15 cellular contexts compared by ENCODE assay signal in genomic region chr15:32942286-32942927, GRCh38.
"Had no signal": no experiment of that assay in that cellular context is flagged by ENCODE, and none has a peak within 500 bp of the region (broad histone marks: within the 10 kb centered on the region; RNA-seq: fewer than 3 reads in every experiment).

No MANE protein-coding gene starts in this region.

- DNase-seq: activated B cell treated with CpG ODN at 0.5 μM for 24 hours; activated CD4-positive, alpha-beta T cell treated with anti-CD3 and anti-CD28 coated beads, Interleukin-2, amount 10 ng/mL, durations not matched to agents 24 days and 14 days; activated CD8-positive, alpha-beta memory T cell treated with anti-CD3 and anti-CD28 coated beads, Interleukin-2, amount 50 U/mL, for 4 hours; activated CD8-positive, alpha-beta T cell treated with anti-CD3 and anti-CD28 coated beads, Interleukin-2, amount 10 ng/mL, durations not matched to agents 7 days and 5 days; activated naive CD4-positive, alpha-beta T cell treated with Interleukin-2 at 50 U/mL for 16 hours; mammary epithelial cell; naive thymus-derived CD4-positive, alpha-beta T cell; retina; stimulated activated CD4-positive, alpha-beta T cell treated with anti-CD3 and anti-CD28 coated beads, Interleukin-2, amount 100 ng/mL, for 48 hours; SW 1271; transverse colon had no signal

- H3K27ac ChIP-seq: parathyroid adenoma, transverse colon, vagina had no signal

- H2AFZ ChIP-seq: parathyroid adenoma had no signal

- H3K36me3 Mint-ChIP-seq: stimulated activated memory B cell treated with anti-CD40 and anti-IgM and Interleukin-4, amounts not matched to agents 10 μg/mL and 1 μg/mL and 100 μg/mL, for 72 hours had no signal

- H3K4me3 ChIP-seq: transverse colon, vagina had no signal

- H3K9ac ChIP-seq: parathyroid adenoma had no signal

- H3K4me1 Mint-ChIP-seq: activated B cell treated with CpG ODN at 0.5 μM for 24 hours; activated CD4-positive, alpha-beta T cell treated with anti-CD3 and anti-CD28 coated beads, Interleukin-2, amount 10 ng/mL, durations not matched to agents 24 days and 14 days; naive thymus-derived CD4-positive, alpha-beta T cell; stimulated activated memory B cell treated with anti-CD40 and anti-IgM and Interleukin-4, amounts not matched to agents 10 μg/mL and 1 μg/mL and 100 μg/mL, for 72 hours had no signal

- H3K9me3 ChIP-seq: transverse colon, vagina had no signal

- H3K4me1 ChIP-seq: parathyroid adenoma, vagina had no signal

- H3K36me3 ChIP-seq: transverse colon, vagina had no signal

- H3K27me3 ChIP-seq: transverse colon, vagina had no signal

- H3K9me3 Mint-ChIP-seq: activated B cell treated with CpG ODN at 0.5 μM for 24 hours; activated CD4-positive, alpha-beta T cell treated with anti-CD3 and anti-CD28 coated beads, Interleukin-2, amount 10 ng/mL, durations not matched to agents 24 days and 14 days; stimulated activated memory B cell treated with anti-CD40 and anti-IgM and Interleukin-4, amounts not matched to agents 10 μg/mL and 1 μg/mL and 100 μg/mL, for 72 hours had no signal

- H3K27ac Mint-ChIP-seq: activated B cell treated with CpG ODN at 0.5 μM for 24 hours; activated CD4-positive, alpha-beta T cell treated with anti-CD3 and anti-CD28 coated beads, Interleukin-2, amount 10 ng/mL, durations not matched to agents 24 days and 14 days; activated CD8-positive, alpha-beta T cell treated with anti-CD3 and anti-CD28 coated beads, Interleukin-2, amount 10 ng/mL, durations not matched to agents 7 days and 5 days; naive thymus-derived CD4-positive, alpha-beta T cell; stimulated activated memory B cell treated with anti-CD40 and anti-IgM and Interleukin-4, amounts not matched to agents 10 μg/mL and 1 μg/mL and 100 μg/mL, for 72 hours had no signal

- H3K4me3 Mint-ChIP-seq: activated B cell treated with CpG ODN at 0.5 μM for 24 hours; activated CD4-positive, alpha-beta T cell treated with anti-CD3 and anti-CD28 coated beads, Interleukin-2, amount 10 ng/mL, durations not matched to agents 24 days and 14 days; activated CD8-positive, alpha-beta T cell treated with anti-CD3 and anti-CD28 coated beads, Interleukin-2, amount 10 ng/mL, durations not matched to agents 7 days and 5 days; naive thymus-derived CD4-positive, alpha-beta T cell; stimulated activated memory B cell treated with anti-CD40 and anti-IgM and Interleukin-4, amounts not matched to agents 10 μg/mL and 1 μg/mL and 100 μg/mL, for 72 hours had no signal

- ATAC-seq: activated CD8-positive, alpha-beta T cell treated with anti-CD3 and anti-CD28 coated beads, Interleukin-2, amount 10 ng/mL, durations not matched to agents 7 days and 5 days; esophagus mucosa; naive thymus-derived CD4-positive, alpha-beta T cell; stimulated activated memory B cell treated with anti-CD40 and anti-IgM and Interleukin-4, amounts not matched to agents 10 μg/mL and 1 μg/mL and 100 μg/mL, for 72 hours had no signal
